Comparison of ENCODE assay signal across 12 cellular contexts in the genomic region with DNA sequence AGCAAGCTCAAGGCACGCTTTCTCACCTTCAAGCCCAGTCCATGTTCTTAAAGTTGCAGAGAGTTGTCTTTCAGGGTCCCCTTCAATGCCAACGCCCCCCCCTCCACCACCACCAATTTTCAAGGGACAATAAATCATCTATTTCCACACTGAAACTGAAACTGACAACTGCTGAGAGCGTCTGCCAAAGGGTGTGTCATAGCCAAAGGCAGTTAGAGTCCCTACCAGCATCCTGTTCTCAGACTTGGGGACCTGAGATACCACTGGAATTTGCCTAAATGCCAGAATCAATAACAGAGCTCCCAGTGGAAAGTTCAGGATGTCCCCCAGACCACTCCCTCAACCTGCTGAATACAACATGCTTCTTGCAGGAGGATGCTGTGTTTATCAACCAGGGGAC.
A peak's percentile ranks its signal among the peaks of the same experiment; 100 is the strongest.
DNase-seq lines count a peak whose midpoint lies in the region; ATAC-seq and TF ChIP-seq lines count a peak whose summit lies in the region.
"Had no signal": no experiment of that assay in that cellular context is flagged by ENCODE, and none has a peak within 500 bp of the region (broad histone marks: within the 10 kb centered on the region; RNA-seq: fewer than 3 reads in every experiment).

No MANE protein-coding gene starts in this region.

- no peak overlapping the region for H3K9ac ChIP-seq in HCT116 (ENCODE audit: low read length)

- H3K4me2 ChIP-seq in HCT116 (ENCODE audit: low read length) = peak overlapping the region; percentile 40

- H3K4me1 ChIP-seq in HCT116 (ENCODE audit: control insufficient read depth in 1 of 2, insufficient read depth in 2 of 2, low read length in 2 of 2) = peaks cover 0 to 42% of the 10 kb centered on the region in 2 experiments; a peak in 2 of 4 replicates

- POLR2A ChIA-PET in HCT116 (lab: Charles Lee) = no interaction called here

- ATAC-seq in HCT116 (no peak), HG03025 (IDR thresholded peaks at IDR 0.05; ENCODE audit: low FRiP score, unreplicated experiment) (no peak)
- ATAC-seq: activated CD4-positive, CD25-positive, alpha-beta regulatory T cell treated with anti-CD3 and anti-CD28 coated beads, Interleukin-2, amount 50 U/mL, for 24 hours had no signal

- H3K9me2 ChIP-seq in HCT116 (ENCODE audit: insufficient read depth) = no peaks in the 10 kb centered on the region

- CTCF ChIA-PET in HCT116 (lab: Charles Lee) = no interaction called here

- TF ChIP-seq CTCF in GM12865 (IDR thresholded peaks at IDR 0.05; ENCODE audit: insufficient read depth, low read depth, low read length, missing control alignments) (no peak), HCT116 (IDR thresholded peaks at IDR 0.05 in 2 of 3, conservative IDR thresholded peaks at IDR 0.05 in 1 of 3; ENCODE audit: borderline replicate concordance in 1 of 3, insufficient read depth in 1 of 3, low read depth in 2 of 3, low read length in 2 of 3) (no peak)

- intact Hi-C loops in HCT116 (cut with micrococcal nuclease) = no loop called here

- RAD21 ChIA-PET in HCT116 (lab: Charles Lee; ENCODE audit: low non-redundant PET in 1 of 2, low total read pairs in 2 of 2, uncharacterized antibody in 2 of 2, unreplicated experiment in 2 of 2) = no interaction called here

- TF ChIP-seq POLR2A in HCT116 (IDR thresholded peaks at IDR 0.05; ENCODE audit: borderline replicate concordance, extremely low read depth, insufficient read depth, insufficient read length) = no peak

- H3K27ac ChIP-seq in HCT116 (ENCODE audit: low read depth, low read length) = no peak overlapping the region

- peak; percentile 44 for DNase-seq in GM12865 (ENCODE audit: low read depth)
- DNase-seq in HCT116 (ENCODE audit: low read depth, low spot score) = no peak
- DNase-seq in RPMI7951 (ENCODE audit: low read depth) = peak; percentile 67
- peak; percentile 24 for DNase-seq in foreskin melanocyte
- DNase-seq in ecto neural progenitor cell (ENCODE audit: low spot score) = no peak
- DNase-seq in middle frontal gyrus (ENCODE audit: extremely low spot score, low spot score) = no peak
- DNase-seq in stimulated activated CD4-positive, alpha-beta T cell treated with anti-CD3 and anti-CD28 coated beads, Interleukin-12 subunit alpha, Interleukin-12 subunit beta, amount 100 ng/mL, for 4 hours = no peak
- DNase-seq: activated T-cell treated with anti-CD3 and anti-CD28 coated beads, Interleukin-2, amount 50 U/mL, for 48 hours; aorta; NCI-H2171 had no signal

- no peaks in the 10 kb centered on the region for H3K27me3 ChIP-seq in HCT116 (ENCODE audit: insufficient read depth, low read length)

- H2AFZ ChIP-seq in HCT116 (ENCODE audit: low read depth, low read length, poor library complexity, severe bottlenecking) = peak overlapping the region; percentile 17

- H3K4me3 ChIP-seq in GM12865 (ENCODE audit: low read depth, low read length) (no peak overlapping the region), HCT116 (replicated peaks in 1 of 2; ENCODE audit: low read depth in 1 of 2, low read length in 2 of 2) (no peak overlapping the region)

- H3K36me3 ChIP-seq in HCT116 (ENCODE audit: control insufficient read depth in 1 of 2, insufficient read depth in 2 of 2, low read length in 2 of 2) = no peaks in the 10 kb centered on the region

- H3K79me2 ChIP-seq in HCT116 (ENCODE audit: insufficient read depth, low read length) = no peaks in the 10 kb centered on the region

- no peaks in the 10 kb centered on the region for H3K9me3 ChIP-seq in HCT116 (ENCODE audit: control insufficient read depth in 1 of 2, insufficient read depth in 1 of 2, low read depth in 1 of 2, low read length in 2 of 2)

- TF ChIP-seq RAD21 in HCT116 (IDR thresholded peaks at IDR 0.05; ENCODE audit: low read depth) = no peak

- no peaks in the 10 kb centered on the region for H4K20me1 ChIP-seq in HCT116 (ENCODE audit: insufficient read depth)

- no TSS peak for BruUV-seq in HCT116 (replicated peaks; lab: Mats Ljungman, UMichigan)

TF ChIP-seq in HCT116, 20 proteins besides CTCF, POLR2A, EP300 and RAD21:
- TF ChIP-seq YY1 (IDR thresholded peaks at IDR 0.05; ENCODE audit: extremely low read depth, insufficient replicate concordance, low read depth, low read length) (no peak), ELF1 (IDR thresholded peaks at IDR 0.05; ENCODE audit: borderline replicate concordance, low read depth) (no peak), ZNF274 (IDR thresholded peaks at IDR 0.05; ENCODE audit: low read depth, low read length) (no peak), JUND (IDR thresholded peaks at IDR 0.05) (no peak), POLR2AphosphoS5 (IDR thresholded peaks at IDR 0.05; ENCODE audit: low read depth, low read length) (no peak), SP1 (IDR thresholded peaks at IDR 0.05; ENCODE audit: low read depth) (peak; percentile 20; the same call in 1 of the 2 replicates), CEBPB (IDR thresholded peaks at IDR 0.05; ENCODE audit: low read depth) (peak; percentile 16; the same call in 1 of the 2 replicates)
- TF ChIP-seq, protein P1, sequence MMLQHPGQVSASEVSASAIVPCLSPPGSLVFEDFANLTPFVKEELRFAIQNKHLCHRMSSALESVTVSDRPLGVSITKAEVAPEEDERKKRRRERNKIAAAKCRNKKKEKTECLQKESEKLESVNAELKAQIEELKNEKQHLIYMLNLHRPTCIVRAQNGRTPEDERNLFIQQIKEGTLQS (IDR thresholded peaks at IDR 0.05) = no peak

Comparison
In these comparisons a context has a peak if more than half of its experiments do, and no peak if none do; other contexts are left out.
1. DNase-seq: peak in GM12865 (single experiment), RPMI7951 (single experiment) and foreskin melanocyte (single experiment); none in HCT116 (single experiment), ecto neural progenitor cell (single experiment), middle frontal gyrus (single experiment) and stimulated activated CD4-positive, alpha-beta T cell treated with anti-CD3 and anti-CD28 coated beads, Interleukin-12 subunit alpha, Interleukin-12 subunit beta, amount 100 ng/mL, for 4 hours (single experiment).